8 cellular contexts compared by ENCODE assay signal in genomic region chr22:35914665-35915476, GRCh38.
DNase-seq lines count a peak whose midpoint lies in the region; ATAC-seq, FAIRE-seq and TF ChIP-seq lines count a peak whose summit lies in the region.

No MANE protein-coding gene starts in this region.

- H3K4me3 ChIP-seq in K562 = 0 out of 2 replicates have a peak overlapping the region, but pooled peaks have one; percentile 16

- peaks cover 0 to 13% of the 10 kb centered on the region in 2 experiments; a peak in 2 of 5 replicates for H3K4me1 ChIP-seq in K562 (replicated peaks in 1 of 2; ENCODE audit: control insufficient read depth in 2 of 2, insufficient read depth in 2 of 2, low read length in 2 of 2)

- no peak for TF ChIP-seq RAD21 in K562 (CRISPR knock-in tag; conservative IDR thresholded peaks at IDR 0.05 in 1 of 2, IDR thresholded peaks at IDR 0.05 in 1 of 2)

- no peaks in the 10 kb centered on the region for H3K36me3 Mint-ChIP-seq in activated naive CD4-positive, alpha-beta T cell treated with anti-CD3 and anti-CD28 coated beads for 36 hours (ENCODE audit: low read depth)

- peak; percentile 6 for DNase-seq in activated naive CD4-positive, alpha-beta T cell treated with anti-CD3 and anti-CD28 coated beads for 36 hours
- DNase-seq in activated naive CD4-positive, alpha-beta T cell treated with Interleukin-2 at 50 U/mL for 16 hours = no peak
- peak; percentile 72 for DNase-seq in NCI-H510A (lab: John Stamatoyannopoulos, UW)
- peak; percentile 50 to 76 (median 62) for DNase-seq in K562 (ENCODE audit: extremely low read depth in 1 of 4, low spot score in 3 of 4)
- DNase-seq in hypothalamus (lab: John Stamatoyannopoulos, UW) = peak in 37 of 51 donors; percentile 12 to 93 (median 58)
- peak; percentile 95 for DNase-seq in renal cortical epithelial cell (ENCODE audit: low read depth)

- H3K79me2 ChIP-seq in K562 (ENCODE audit: control insufficient read depth, insufficient read depth, low read length) = peaks cover 8% of the 10 kb centered on the region

- H3K27ac Mint-ChIP-seq in activated naive CD4-positive, alpha-beta T cell treated with anti-CD3 and anti-CD28 coated beads for 36 hours = no peak overlapping the region

- in situ Hi-C loops in K562 (cut with MboI) = no loop called here

- peak; percentile 98 for ATAC-seq in K562
- no peak for ATAC-seq in HG03520 (IDR thresholded peaks at IDR 0.05; ENCODE audit: unreplicated experiment)
- no peak for ATAC-seq in HG02588 (IDR thresholded peaks at IDR 0.05; ENCODE audit: unreplicated experiment)

- intact Hi-C loops in activated naive CD4-positive, alpha-beta T cell treated with anti-CD3 and anti-CD28 coated beads for 36 hours (cut with micrococcal nuclease) = no loop called here
- intact Hi-C loops in K562 (cut with micrococcal nuclease) = loop anchor here (10.0 kb wide), 1 partner anchor 70 kb away; no protein-coding TSS in a partner anchor

- H3K27ac ChIP-seq in K562 (ENCODE audit: extremely low read depth, low read depth, low read length) = peak overlapping the region; percentile 23; the same call in 1 of the 3 replicates

- FAIRE-seq in K562 (lab: Jason Lieb, UNC) = peak; percentile 95

- no peaks in the 10 kb centered on the region for H3K36me3 ChIP-seq in K562 (ENCODE audit: control insufficient read depth, insufficient read depth, low read length)

- no peaks in the 10 kb centered on the region for H4K20me1 ChIP-seq in K562 (replicated peaks; ENCODE audit: control insufficient read depth, insufficient read depth, low read length)

- peak overlapping the region; percentile 34 to 41; a peak in 2 of 4 replicates for H3K9ac ChIP-seq in K562 (ENCODE audit: insufficient read depth in 1 of 2, low read depth in 2 of 2, low read length in 2 of 2)

- POLR2A ChIA-PET in K562 (lab: Yijun Ruan, JAX) = interaction anchor here (0.6 to 0.9 kb wide), 3 partner anchors 15 to 258 kb away, joined by 3 read pairs; no protein-coding TSS in a partner anchor

- peak overlapping the region; percentile 28 for H3K4me3 Mint-ChIP-seq in activated naive CD4-positive, alpha-beta T cell treated with anti-CD3 and anti-CD28 coated beads for 36 hours

- H3K4me1 Mint-ChIP-seq in activated naive CD4-positive, alpha-beta T cell treated with anti-CD3 and anti-CD28 coated beads for 36 hours (ENCODE audit: low read depth) = peaks cover 16% of the 10 kb centered on the region

- CTCF ChIA-PET in activated naive CD4-positive, alpha-beta T cell treated with anti-CD3 and anti-CD28 coated beads for 36 hours (lab: Charles Lee) = interaction anchor here (0.6 to 2.3 kb wide), 5 partner anchors 20 to 484 kb away, joined by 3 to 7 read pairs (median 3); no protein-coding TSS in a partner anchor
- CTCF ChIA-PET in K562 (lab: Yijun Ruan, JAX; ENCODE audit: low intra/inter-chr PET ratio) = no interaction called here

- H3K27me3 Mint-ChIP-seq in activated naive CD4-positive, alpha-beta T cell treated with anti-CD3 and anti-CD28 coated beads for 36 hours (ENCODE audit: low read depth) = no peaks in the 10 kb centered on the region

- H2AFZ ChIP-seq in K562 (ENCODE audit: low read depth, low read length) = peak overlapping the region; percentile 43; the same call in 1 of the 2 replicates

- no peaks in the 10 kb centered on the region for H3K9me1 ChIP-seq in K562 (ENCODE audit: control insufficient read depth, insufficient read depth, low read length)

- no peak for TF ChIP-seq EP300 in K562 (IDR thresholded peaks at IDR 0.05; ENCODE audit: low read length)

- BruUV-seq in K562 (replicated peaks; lab: Mats Ljungman, UMichigan) = no TSS peak

- 5% methylated on average over 9 of the region's 9 CpGs for whole genome bisulfite sequencing in K562 (ENCODE audit: insufficient coverage, low coverage, missing lambda C conversion rate)

- H3K27me3 ChIP-seq in K562 (ENCODE audit: control insufficient read depth in 2 of 2, insufficient read depth in 2 of 2, low read length in 2 of 2) = no peaks in the 10 kb centered on the region

- TF ChIP-seq POLR2A in K562 (conservative IDR thresholded peaks at IDR 0.05) = no peak

- H3K9me3 Mint-ChIP-seq in activated naive CD4-positive, alpha-beta T cell treated with anti-CD3 and anti-CD28 coated beads for 36 hours = no peaks in the 10 kb centered on the region

- H3K4me2 ChIP-seq in K562 (ENCODE audit: insufficient read depth, low read length) = peak overlapping the region; percentile 75

- H3K9me3 ChIP-seq in K562 (replicated peaks; ENCODE audit: control insufficient read depth, insufficient read depth, low read depth, low read length) = no peaks in the 10 kb centered on the region

- TF ChIP-seq CTCF in K562 (IDR thresholded peaks at IDR 0.05 in 2 of 3, conservative IDR thresholded peaks at IDR 0.05 in 1 of 3; ENCODE audit: insufficient read depth in 2 of 3, low read depth in 1 of 3, low read length in 3 of 3) = no peak

TF ChIP-seq in K562, 482 proteins besides CTCF, POLR2A, EP300 and RAD21 (continues in another document):
- TF ChIP-seq POLR2AphosphoS5 (IDR thresholded peaks at IDR 0.05; ENCODE audit: control insufficient read depth, insufficient read depth, low read depth, low read length) = no peak
- no peak for TF ChIP-seq ZNF830 (CRISPR knock-in tag; IDR thresholded peaks at IDR 0.05)
- no peak for TF ChIP-seq SMARCB1 (IDR thresholded peaks at IDR 0.05; ENCODE audit: insufficient read length, low read depth)
- TF ChIP-seq FOXK2 (conservative IDR thresholded peaks at IDR 0.05 in 1 of 2, IDR thresholded peaks at IDR 0.05 in 1 of 2; ENCODE audit: low read depth in 2 of 2) = peak; percentile 67 to 86
- TF ChIP-seq OTX1 (CRISPR knock-in tag; IDR thresholded peaks at IDR 0.05) = no peak
- TF ChIP-seq, protein P1, sequence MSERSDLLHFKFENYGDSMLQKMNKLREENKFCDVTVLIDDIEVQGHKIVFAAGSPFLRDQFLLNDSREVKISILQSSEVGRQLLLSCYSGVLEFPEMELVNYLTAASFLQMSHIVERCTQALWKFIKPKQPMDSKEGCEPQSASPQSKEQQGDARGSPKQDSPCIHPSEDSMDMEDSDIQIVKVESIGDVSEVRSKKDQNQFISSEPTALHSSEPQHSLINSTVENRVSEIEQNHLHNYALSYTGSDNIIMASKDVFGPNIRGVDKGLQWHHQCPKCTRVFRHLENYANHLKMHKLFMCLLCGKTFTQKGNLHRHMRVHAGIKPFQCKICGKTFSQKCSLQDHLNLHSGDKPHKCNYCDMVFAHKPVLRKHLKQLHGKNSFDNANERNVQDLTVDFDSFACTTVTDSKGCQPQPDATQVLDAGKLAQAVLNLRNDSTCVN (CRISPR knock-in tag; IDR thresholded peaks at IDR 0.05) = no peak
- no peak for TF ChIP-seq NFE2 (IDR thresholded peaks at IDR 0.05; ENCODE audit: low read depth)
- no peak for TF ChIP-seq TGIF2 (CRISPR knock-in tag; IDR thresholded peaks at IDR 0.05)
- TF ChIP-seq PKNOX1 (IDR thresholded peaks at IDR 0.05) = peak; percentile 24; the same call in 1 of the 2 replicates
- TF ChIP-seq, protein P2, sequence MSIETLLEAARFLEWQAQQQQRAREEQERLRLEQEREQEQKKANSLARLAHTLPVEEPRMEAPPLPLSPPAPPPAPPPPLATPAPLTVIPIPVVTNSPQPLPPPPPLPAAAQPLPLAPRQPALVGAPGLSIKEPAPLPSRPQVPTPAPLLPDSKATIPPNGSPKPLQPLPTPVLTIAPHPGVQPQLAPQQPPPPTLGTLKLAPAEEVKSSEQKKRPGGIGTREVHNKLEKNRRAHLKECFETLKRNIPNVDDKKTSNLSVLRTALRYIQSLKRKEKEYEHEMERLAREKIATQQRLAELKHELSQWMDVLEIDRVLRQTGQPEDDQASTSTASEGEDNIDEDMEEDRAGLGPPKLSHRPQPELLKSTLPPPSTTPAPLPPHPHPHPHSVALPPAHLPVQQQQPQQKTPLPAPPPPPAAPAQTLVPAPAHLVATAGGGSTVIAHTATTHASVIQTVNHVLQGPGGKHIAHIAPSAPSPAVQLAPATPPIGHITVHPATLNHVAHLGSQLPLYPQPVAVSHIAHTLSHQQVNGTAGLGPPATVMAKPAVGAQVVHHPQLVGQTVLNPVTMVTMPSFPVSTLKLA (conservative IDR thresholded peaks at IDR 0.05) = 0 out of 4 replicates have a peak, but pooled peaks of 1 of the 2 experiments have one; percentile 39
- TF ChIP-seq, protein P3, sequence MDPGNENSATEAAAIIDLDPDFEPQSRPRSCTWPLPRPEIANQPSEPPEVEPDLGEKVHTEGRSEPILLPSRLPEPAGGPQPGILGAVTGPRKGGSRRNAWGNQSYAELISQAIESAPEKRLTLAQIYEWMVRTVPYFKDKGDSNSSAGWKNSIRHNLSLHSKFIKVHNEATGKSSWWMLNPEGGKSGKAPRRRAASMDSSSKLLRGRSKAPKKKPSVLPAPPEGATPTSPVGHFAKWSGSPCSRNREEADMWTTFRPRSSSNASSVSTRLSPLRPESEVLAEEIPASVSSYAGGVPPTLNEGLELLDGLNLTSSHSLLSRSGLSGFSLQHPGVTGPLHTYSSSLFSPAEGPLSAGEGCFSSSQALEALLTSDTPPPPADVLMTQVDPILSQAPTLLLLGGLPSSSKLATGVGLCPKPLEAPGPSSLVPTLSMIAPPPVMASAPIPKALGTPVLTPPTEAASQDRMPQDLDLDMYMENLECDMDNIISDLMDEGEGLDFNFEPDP (CRISPR knock-in tag; IDR thresholded peaks at IDR 0.05) = no peak
- no peak for TF ChIP-seq NEUROD1 (IDR thresholded peaks at IDR 0.05; ENCODE audit: borderline replicate concordance, low read depth, low read length, partially characterized antibody)
- TF ChIP-seq, protein P4, sequence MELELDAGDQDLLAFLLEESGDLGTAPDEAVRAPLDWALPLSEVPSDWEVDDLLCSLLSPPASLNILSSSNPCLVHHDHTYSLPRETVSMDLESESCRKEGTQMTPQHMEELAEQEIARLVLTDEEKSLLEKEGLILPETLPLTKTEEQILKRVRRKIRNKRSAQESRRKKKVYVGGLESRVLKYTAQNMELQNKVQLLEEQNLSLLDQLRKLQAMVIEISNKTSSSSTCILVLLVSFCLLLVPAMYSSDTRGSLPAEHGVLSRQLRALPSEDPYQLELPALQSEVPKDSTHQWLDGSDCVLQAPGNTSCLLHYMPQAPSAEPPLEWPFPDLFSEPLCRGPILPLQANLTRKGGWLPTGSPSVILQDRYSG (tag; conservative IDR thresholded peaks at IDR 0.05; ENCODE audit: low read depth) = no peak
- peak; percentile 6 for TF ChIP-seq NFYB (IDR thresholded peaks at IDR 0.05; ENCODE audit: extremely low read depth, insufficient read length)
- no peak for TF ChIP-seq FOXA1 (IDR thresholded peaks at IDR 0.05; ENCODE audit: borderline replicate concordance)
- no peak for TF ChIP-seq ZNF764 (CRISPR knock-in tag; IDR thresholded peaks at IDR 0.05; ENCODE audit: low read depth)
